Comparison of ENCODE assay signal across 8 cellular contexts in genomic region chr16:66740533-66740932, GRCh38. TPM values are rescaled to one million over a fixed set of nuclear protein-coding genes. Genes with fewer than 3 reads are reported as not detected.
DNase-seq lines count a peak whose midpoint lies in the region; ATAC-seq, FAIRE-seq and TF ChIP-seq lines count a peak whose summit lies in the region.

No MANE protein-coding gene starts in this region.

- no peaks in the 10 kb centered on the region for H3K9me3 ChIP-seq in tibial nerve

- intact Hi-C loops in left colon (cut with DNase I, micrococcal nuclease): no loop called here

- peaks cover 18% of the 10 kb centered on the region for H3K4me1 Mint-ChIP-seq in T-helper 1 cell treated with Interleukin-12 subunit alpha and Interleukin-12 subunit beta and Interleukin-4 antibody, amounts not matched to agents 30 μg/mL and 1 μg/mL, for 36 hours (ENCODE audit: low read depth)

- ATAC-seq in left colon (peak; percentile 92), GM21825 (IDR thresholded peaks at IDR 0.05; ENCODE audit: unreplicated experiment) (no peak), HG02938 (IDR thresholded peaks at IDR 0.05; ENCODE audit: unreplicated experiment) (no peak)

- H3K27me3 ChIP-seq in bronchial epithelial cell (ENCODE audit: control insufficient read depth, insufficient read depth, low read length) (no peaks in the 10 kb centered on the region), tibial nerve (no peaks in the 10 kb centered on the region)

- H3K4me3 Mint-ChIP-seq in T-helper 1 cell treated with Interleukin-12 subunit alpha and Interleukin-12 subunit beta and Interleukin-4 antibody, amounts not matched to agents 30 μg/mL and 1 μg/mL, for 36 hours: no peak overlapping the region

- H3K27me3 Mint-ChIP-seq in T-helper 1 cell treated with Interleukin-12 subunit alpha and Interleukin-12 subunit beta and Interleukin-4 antibody, amounts not matched to agents 30 μg/mL and 1 μg/mL, for 36 hours (ENCODE audit: low read depth): no peaks in the 10 kb centered on the region

- peaks cover 12% of the 10 kb centered on the region for H3K36me3 ChIP-seq in bronchial epithelial cell (ENCODE audit: control insufficient read depth, insufficient read depth, low read length)
- peaks cover 0 to 70% (median 7%) of the 10 kb centered on the region in 3 donors for H3K36me3 ChIP-seq in tibial nerve

- DNase-seq in T-helper 1 cell (no peak), bronchial epithelial cell (ENCODE audit: low read depth) (peak; percentile 57), left colon (peak; percentile 55 to 76), tibial nerve (ENCODE audit: low spot score in 2 of 2) (no peak), NCI-H1092 (lab: John Stamatoyannopoulos, UW) (no peak)

- TF ChIP-seq CTCF in bronchial epithelial cell (IDR thresholded peaks at IDR 0.05; ENCODE audit: insufficient read depth, low read length, severe bottlenecking) (no peak), tibial nerve (IDR thresholded peaks at IDR 0.05) (no peak)

- WGBS in tibial nerve, 2 donors: 15 to 35% methylated on average over 2 of the region's 2 CpGs

- H3K36me3 Mint-ChIP-seq in T-helper 1 cell treated with Interleukin-12 subunit alpha and Interleukin-12 subunit beta and Interleukin-4 antibody, amounts not matched to agents 30 μg/mL and 1 μg/mL, for 36 hours (ENCODE audit: low read depth): peaks cover 43% of the 10 kb centered on the region

- H3K27ac Mint-ChIP-seq in T-helper 1 cell treated with Interleukin-12 subunit alpha and Interleukin-12 subunit beta and Interleukin-4 antibody, amounts not matched to agents 30 μg/mL and 1 μg/mL, for 36 hours: peak overlapping the region; percentile 32

- H3K9me3 Mint-ChIP-seq in T-helper 1 cell treated with Interleukin-12 subunit alpha and Interleukin-12 subunit beta and Interleukin-4 antibody, amounts not matched to agents 30 μg/mL and 1 μg/mL, for 36 hours: no peaks in the 10 kb centered on the region

- no peak for TF ChIP-seq POLR2A in tibial nerve (IDR thresholded peaks at IDR 0.05)

- no peak overlapping the region for H3K4me3 ChIP-seq in bronchial epithelial cell (ENCODE audit: low read depth, low read length)
- H3K4me3 ChIP-seq in tibial nerve: no peak overlapping the region

- peaks cover 4 to 78% (median 38%) of the 10 kb centered on the region in 4 donors for H3K4me1 ChIP-seq in tibial nerve

- peak overlapping the region; percentile 79 to 96 (median 87) for H3K27ac ChIP-seq in tibial nerve

- no peak for FAIRE-seq in bronchial epithelial cell (lab: Jason Lieb, UNC)

- TF ChIP-seq EP300 in tibial nerve (IDR thresholded peaks at IDR 0.05): no peak

RNA-seq across cellular contexts. Expression of gene DYNC1LI2, which starts 10.9 kb away (rescaled TPM):
- 127 and 138 TPM in 2 replicates for total RNA-seq in bronchial epithelial cell
- total RNA-seq in left colon: 100 to 1,000 TPM; 165 to 171 TPM
- total RNA-seq in tibial nerve: 100 to 1,000 TPM; 248 to 363 (median 266) TPM

RNA-seq across cellular contexts. Expression of gene CMTM4, which starts 44.0 kb away (rescaled TPM):
- total RNA-seq in bronchial epithelial cell (73.0 and 83.2 TPM in 2 replicates), left colon (100 to 1,000 TPM; 168 to 172 TPM), tibial nerve (10 to 100 TPM; 14.2 to 22.7 (median 19.6) TPM)

Comparison
In these comparisons a context has a peak if more than half of its experiments do, and no peak if none do; other contexts are left out.
1. DNase-seq: peak in bronchial epithelial cell (single experiment) and left colon (2 of 2); none in T-helper 1 cell (0 of 5), tibial nerve (0 of 2) and NCI-H1092 (single experiment).